Comparison of ENCODE assay signal across 12 cellular contexts in the genomic region with DNA sequence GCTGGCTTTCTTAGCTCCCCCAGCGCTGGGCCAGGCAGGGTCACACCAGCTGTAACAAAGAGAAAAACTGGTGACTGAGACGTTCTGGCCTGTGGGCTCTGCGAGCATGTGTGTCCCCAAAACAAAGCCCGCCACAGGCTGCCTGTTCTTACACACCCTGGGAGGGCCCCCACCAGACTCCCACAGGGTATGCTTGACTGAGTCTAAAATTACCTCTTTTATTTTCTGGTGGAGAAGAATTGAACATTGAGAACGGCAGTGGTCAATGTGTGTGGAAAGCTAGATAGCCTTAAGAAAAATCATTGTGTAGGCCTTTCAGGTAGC. TPM values are rescaled to one million over a fixed set of nuclear protein-coding genes. Genes with fewer than 3 reads are reported as not detected.
DNase-seq lines count a peak whose midpoint lies in the region; ATAC-seq and TF ChIP-seq lines count a peak whose summit lies in the region.
"Had no signal": no experiment of that assay in that cellular context is flagged by ENCODE, and none has a peak within 500 bp of the region (broad histone marks: within the 10 kb centered on the region; RNA-seq: fewer than 3 reads in every experiment).

No MANE protein-coding gene starts in this region.

- H3K4me1 ChIP-seq in MM.1S (ENCODE audit: low read length), result peaks cover 8% of the 10 kb centered on the region

- H3K27me3 Mint-ChIP-seq in HFFc6 (ENCODE audit: insufficient read depth), result peaks cover 73% of the 10 kb centered on the region
- peaks cover 6% of the 10 kb centered on the region for H3K27me3 Mint-ChIP-seq in stimulated activated naive CD8-positive, alpha-beta T cell treated with anti-CD3 and anti-CD28 coated beads, Interleukin-15, amount 100 ng/mL, for 72 hours
- no peaks in the 10 kb centered on the region; the same call in 1 of the 2 replicates for H3K27me3 Mint-ChIP-seq in WTC11 (ENCODE audit: low read depth)

- H3K9ac ChIP-seq in MM.1S (ENCODE audit: low read length), result no peak overlapping the region

- H3K4me3 ChIP-seq in MM.1S (ENCODE audit: low read length), result no peak overlapping the region
- H3K4me3 ChIP-seq: dorsolateral prefrontal cortex, suprapubic skin had no signal

- no peaks in the 10 kb centered on the region; the same call in 1 of the 2 replicates for H3F3A ChIP-seq in MM.1S (ENCODE audit: insufficient read depth, low read length)

- H3K4me1 Mint-ChIP-seq in HFFc6 (ENCODE audit: low read depth) (peaks cover 7% of the 10 kb centered on the region; the same call in 1 of the 2 replicates), WTC11 (peaks cover 30% of the 10 kb centered on the region)
- H3K4me1 Mint-ChIP-seq in stimulated activated naive CD8-positive, alpha-beta T cell treated with anti-CD3 and anti-CD28 coated beads, Interleukin-15, amount 100 ng/mL, for 72 hours, result no peaks in the 10 kb centered on the region

- H3K4me3 Mint-ChIP-seq in HFFc6, result no peak overlapping the region
- no peak overlapping the region for H3K4me3 Mint-ChIP-seq in stimulated activated naive CD8-positive, alpha-beta T cell treated with anti-CD3 and anti-CD28 coated beads, Interleukin-15, amount 100 ng/mL, for 72 hours
- H3K4me3 Mint-ChIP-seq in WTC11, result no peak overlapping the region

- H3K9me2 ChIP-seq in MM.1S (replicated peaks; ENCODE audit: insufficient read depth, low read length), result no peaks in the 10 kb centered on the region

- DNase-seq in MM.1S (no peak), retina (peak; percentile 50), HFFc6 (no peak), WTC11 (ENCODE audit: low spot score) (no peak), NCI-H128 (lab: John Stamatoyannopoulos, UW; ENCODE audit: unreplicated experiment) (no peak)
- DNase-seq in stimulated activated naive CD8-positive, alpha-beta T cell treated with anti-CD3 and anti-CD28 coated beads, Interleukin-15, amount 100 ng/mL, for 72 hours, result no peak
- DNase-seq: dorsolateral prefrontal cortex, H7, hippocampal formation had no signal

- H3K27me3 ChIP-seq in MM.1S (replicated peaks; ENCODE audit: insufficient read depth, low read length), result no peaks in the 10 kb centered on the region
- H3K27me3 ChIP-seq: suprapubic skin had no signal

- ATAC-seq in GM19035 (IDR thresholded peaks at IDR 0.05; ENCODE audit: unreplicated experiment) (peak; percentile 55), HG02759 (IDR thresholded peaks at IDR 0.05; ENCODE audit: unreplicated experiment) (peak; percentile 87), WTC11 (no peak)
- ATAC-seq in stimulated activated naive CD8-positive, alpha-beta T cell treated with anti-CD3 and anti-CD28 coated beads, Interleukin-15, amount 100 ng/mL, for 72 hours, result no peak

- H3K36me3 Mint-ChIP-seq in HFFc6 (ENCODE audit: low read depth) (no peaks in the 10 kb centered on the region), WTC11 (no peaks in the 10 kb centered on the region)

- no peaks in the 10 kb centered on the region for H3K36me3 ChIP-seq in MM.1S (replicated peaks; ENCODE audit: insufficient read depth, low read length)
- H3K36me3 ChIP-seq: suprapubic skin had no signal

- no peak overlapping the region for H3K27ac Mint-ChIP-seq in HFFc6
- H3K27ac Mint-ChIP-seq in stimulated activated naive CD8-positive, alpha-beta T cell treated with anti-CD3 and anti-CD28 coated beads, Interleukin-15, amount 100 ng/mL, for 72 hours, result no peak overlapping the region
- H3K27ac Mint-ChIP-seq in WTC11, result no peak overlapping the region

- no peak overlapping the region for H3K27ac ChIP-seq in MM.1S (ENCODE audit: low read length)
- H3K27ac ChIP-seq: dorsolateral prefrontal cortex, suprapubic skin had no signal

- H3K4me2 ChIP-seq in MM.1S (ENCODE audit: low read depth, low read length), result peak overlapping the region; percentile 9; the same call in 1 of the 2 replicates

- H3K9me3 ChIP-seq in MM.1S (replicated peaks; ENCODE audit: insufficient read depth, low read length), result no peaks in the 10 kb centered on the region
- H3K9me3 ChIP-seq: suprapubic skin had no signal

- H3K9me3 Mint-ChIP-seq in HFFc6 (no peaks in the 10 kb centered on the region), WTC11 (no peaks in the 10 kb centered on the region)
- H3K9me3 Mint-ChIP-seq in stimulated activated naive CD8-positive, alpha-beta T cell treated with anti-CD3 and anti-CD28 coated beads, Interleukin-15, amount 100 ng/mL, for 72 hours, result no peaks in the 10 kb centered on the region

- no peak overlapping the region for H2AFZ ChIP-seq in MM.1S (ENCODE audit: low read length)

- H4K20me1 ChIP-seq in MM.1S (ENCODE audit: insufficient read depth, low read length), result no peaks in the 10 kb centered on the region

- CTCF ChIA-PET in WTC11 (lab: Charles Lee), result interaction anchor here (1.3 kb wide), 1 partner anchor 138 kb away, joined by 3 read pairs; no protein-coding TSS in a partner anchor

- H3K79me2 ChIP-seq in MM.1S (ENCODE audit: low read length), result no peaks in the 10 kb centered on the region

- POLR2A ChIA-PET in WTC11 (lab: Charles Lee), result no interaction called here

- TF ChIP-seq CTCF in MM.1S (IDR thresholded peaks at IDR 0.05; ENCODE audit: low read length) (no peak), HFFc6 (IDR thresholded peaks at IDR 0.05) (no peak), WTC11 (IDR thresholded peaks at IDR 0.05) (no peak)

TF ChIP-seq in WTC11, 78 proteins besides CTCF, POLR2A, EP300 and RAD21 (continues in another document):
- TF ChIP-seq, protein P1, sequence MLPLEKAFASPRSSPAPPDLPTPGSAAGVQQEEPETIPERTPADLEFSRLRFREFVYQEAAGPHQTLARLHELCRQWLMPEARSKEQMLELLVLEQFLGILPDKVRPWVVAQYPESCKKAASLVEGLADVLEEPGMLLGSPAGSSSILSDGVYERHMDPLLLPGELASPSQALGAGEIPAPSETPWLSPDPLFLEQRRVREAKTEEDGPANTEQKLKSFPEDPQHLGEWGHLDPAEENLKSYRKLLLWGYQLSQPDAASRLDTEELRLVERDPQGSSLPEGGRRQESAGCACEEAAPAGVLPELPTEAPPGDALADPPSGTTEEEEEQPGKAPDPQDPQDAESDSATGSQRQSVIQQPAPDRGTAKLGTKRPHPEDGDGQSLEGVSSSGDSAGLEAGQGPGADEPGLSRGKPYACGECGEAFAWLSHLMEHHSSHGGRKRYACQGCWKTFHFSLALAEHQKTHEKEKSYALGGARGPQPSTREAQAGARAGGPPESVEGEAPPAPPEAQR (CRISPR knock-in tag; IDR thresholded peaks at IDR 0.05), result no peak
- no peak for TF ChIP-seq TCF7 (CRISPR knock-in tag; IDR thresholded peaks at IDR 0.05; ENCODE audit: low read depth)
- TF ChIP-seq, protein P2, sequence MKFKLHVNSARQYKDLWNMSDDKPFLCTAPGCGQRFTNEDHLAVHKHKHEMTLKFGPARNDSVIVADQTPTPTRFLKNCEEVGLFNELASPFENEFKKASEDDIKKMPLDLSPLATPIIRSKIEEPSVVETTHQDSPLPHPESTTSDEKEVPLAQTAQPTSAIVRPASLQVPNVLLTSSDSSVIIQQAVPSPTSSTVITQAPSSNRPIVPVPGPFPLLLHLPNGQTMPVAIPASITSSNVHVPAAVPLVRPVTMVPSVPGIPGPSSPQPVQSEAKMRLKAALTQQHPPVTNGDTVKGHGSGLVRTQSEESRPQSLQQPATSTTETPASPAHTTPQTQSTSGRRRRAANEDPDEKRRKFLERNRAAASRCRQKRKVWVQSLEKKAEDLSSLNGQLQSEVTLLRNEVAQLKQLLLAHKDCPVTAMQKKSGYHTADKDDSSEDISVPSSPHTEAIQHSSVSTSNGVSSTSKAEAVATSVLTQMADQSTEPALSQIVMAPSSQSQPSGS (CRISPR knock-in tag; IDR thresholded peaks at IDR 0.05; ENCODE audit: borderline replicate concordance, low read depth), result no peak
- TF ChIP-seq NR2C2 (CRISPR knock-in tag; IDR thresholded peaks at IDR 0.05), result no peak
- TF ChIP-seq PRRX2 (CRISPR knock-in tag; IDR thresholded peaks at IDR 0.05), result no peak
- TF ChIP-seq KAT7 (CRISPR knock-in tag; IDR thresholded peaks at IDR 0.05; ENCODE audit: borderline replicate concordance), result no peak
- TF ChIP-seq, protein P3, sequence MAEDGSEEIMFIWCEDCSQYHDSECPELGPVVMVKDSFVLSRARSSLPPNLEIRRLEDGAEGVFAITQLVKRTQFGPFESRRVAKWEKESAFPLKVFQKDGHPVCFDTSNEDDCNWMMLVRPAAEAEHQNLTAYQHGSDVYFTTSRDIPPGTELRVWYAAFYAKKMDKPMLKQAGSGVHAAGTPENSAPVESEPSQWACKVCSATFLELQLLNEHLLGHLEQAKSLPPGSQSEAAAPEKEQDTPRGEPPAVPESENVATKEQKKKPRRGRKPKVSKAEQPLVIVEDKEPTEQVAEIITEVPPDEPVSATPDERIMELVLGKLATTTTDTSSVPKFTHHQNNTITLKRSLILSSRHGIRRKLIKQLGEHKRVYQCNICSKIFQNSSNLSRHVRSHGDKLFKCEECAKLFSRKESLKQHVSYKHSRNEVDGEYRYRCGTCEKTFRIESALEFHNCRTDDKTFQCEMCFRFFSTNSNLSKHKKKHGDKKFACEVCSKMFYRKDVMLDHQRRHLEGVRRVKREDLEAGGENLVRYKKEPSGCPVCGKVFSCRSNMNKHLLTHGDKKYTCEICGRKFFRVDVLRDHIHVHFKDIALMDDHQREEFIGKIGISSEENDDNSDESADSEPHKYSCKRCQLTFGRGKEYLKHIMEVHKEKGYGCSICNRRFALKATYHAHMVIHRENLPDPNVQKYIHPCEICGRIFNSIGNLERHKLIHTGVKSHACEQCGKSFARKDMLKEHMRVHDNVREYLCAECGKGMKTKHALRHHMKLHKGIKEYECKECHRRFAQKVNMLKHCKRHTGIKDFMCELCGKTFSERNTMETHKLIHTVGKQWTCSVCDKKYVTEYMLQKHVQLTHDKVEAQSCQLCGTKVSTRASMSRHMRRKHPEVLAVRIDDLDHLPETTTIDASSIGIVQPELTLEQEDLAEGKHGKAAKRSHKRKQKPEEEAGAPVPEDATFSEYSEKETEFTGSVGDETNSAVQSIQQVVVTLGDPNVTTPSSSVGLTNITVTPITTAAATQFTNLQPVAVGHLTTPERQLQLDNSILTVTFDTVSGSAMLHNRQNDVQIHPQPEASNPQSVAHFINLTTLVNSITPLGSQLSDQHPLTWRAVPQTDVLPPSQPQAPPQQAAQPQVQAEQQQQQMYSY (CRISPR knock-in tag; IDR thresholded peaks at IDR 0.05), result no peak
- TF ChIP-seq ZNF671 (CRISPR knock-in tag; IDR thresholded peaks at IDR 0.05), result no peak
- no peak for TF ChIP-seq NFYB (CRISPR knock-in tag; conservative IDR thresholded peaks at IDR 0.05; ENCODE audit: low read depth)
- TF ChIP-seq, protein P4, sequence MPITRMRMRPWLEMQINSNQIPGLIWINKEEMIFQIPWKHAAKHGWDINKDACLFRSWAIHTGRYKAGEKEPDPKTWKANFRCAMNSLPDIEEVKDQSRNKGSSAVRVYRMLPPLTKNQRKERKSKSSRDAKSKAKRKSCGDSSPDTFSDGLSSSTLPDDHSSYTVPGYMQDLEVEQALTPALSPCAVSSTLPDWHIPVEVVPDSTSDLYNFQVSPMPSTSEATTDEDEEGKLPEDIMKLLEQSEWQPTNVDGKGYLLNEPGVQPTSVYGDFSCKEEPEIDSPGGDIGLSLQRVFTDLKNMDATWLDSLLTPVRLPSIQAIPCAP (CRISPR knock-in tag; IDR thresholded peaks at IDR 0.05), result no peak

RNA-seq across cellular contexts. Expression of a gene that starts 0.8 kb away (rescaled TPM):
- not detected for total RNA-seq in HFFc6 (2021; fragmentation: NEBNext Ultra II Directional; extraction: Animal tissue kit (Norgen Biotek cat#: 25700))
- not detected in 3 replicates for total RNA-seq in WTC11 (2021)
- total RNA-seq: H7, suprapubic skin had no signal

Comparison
In these comparisons a context has a peak if more than half of its experiments do, and no peak if none do; other contexts are left out.
1. ATAC-seq: peak in GM19035 (single experiment) and HG02759 (single experiment); none in stimulated activated naive CD8-positive, alpha-beta T cell treated with anti-CD3 and anti-CD28 coated beads, Interleukin-15, amount 100 ng/mL, for 72 hours (single experiment) and WTC11 (single experiment).